In the genomic region with DNA sequence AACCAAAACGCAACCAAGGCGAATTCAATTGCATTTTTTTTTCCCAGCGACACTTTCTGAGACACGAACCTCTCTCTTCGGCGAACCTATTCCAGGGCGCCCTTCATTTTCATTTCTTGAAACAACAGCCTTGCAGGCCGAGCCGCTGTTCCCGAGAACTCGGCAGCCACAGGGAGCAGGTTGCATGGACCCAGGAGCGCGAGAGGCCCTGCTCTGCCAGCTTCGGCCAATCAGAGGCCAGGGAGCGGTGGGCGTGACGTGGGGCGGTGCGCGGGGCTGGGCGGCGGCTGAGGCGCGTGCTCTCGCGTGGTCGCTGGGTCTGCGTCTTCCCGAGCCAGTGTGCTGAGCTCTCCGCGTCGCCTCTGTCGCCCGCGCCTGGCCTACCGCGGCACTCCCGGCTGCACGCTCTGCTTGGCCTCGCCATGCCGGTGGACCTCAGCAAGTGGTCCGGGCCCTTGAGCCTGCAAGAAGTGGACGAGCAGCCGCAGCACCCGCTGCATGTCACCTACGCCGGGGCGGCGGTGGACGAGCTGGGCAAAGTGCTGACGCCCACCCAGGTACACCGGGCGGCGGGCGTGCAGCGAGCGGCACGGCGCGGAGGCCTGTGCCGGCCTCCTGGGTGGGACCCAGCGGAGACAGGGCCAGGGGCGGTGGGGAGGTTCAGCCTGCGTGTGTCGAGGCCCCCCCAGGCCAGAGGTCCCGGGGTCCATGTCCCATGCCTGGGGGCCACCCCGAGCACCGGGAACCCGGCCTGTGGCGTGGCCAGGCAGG, we compare ENCODE assay signal across 8 cellular contexts. TPM values are rescaled to one million over a fixed set of nuclear protein-coding genes. Genes with fewer than 3 reads are reported as not detected.
A peak's percentile ranks its signal among the peaks of the same experiment; 100 is the strongest.
DNase-seq lines count a peak whose midpoint lies in the region; ATAC-seq and TF ChIP-seq lines count a peak whose summit lies in the region.

A gene (plus strand): TSS at position 337 of the 771 bp plus-strand sequence. CDS start 86 bp downstream, at position 423.

- ATAC-seq in GM18873 (IDR thresholded peaks at IDR 0.05; ENCODE audit: low FRiP score, unreplicated experiment) (peak; percentile 92), HG03135 (IDR thresholded peaks at IDR 0.05; ENCODE audit: unreplicated experiment) (peak; percentile 98)

- H3K36me3 ChIP-seq in spleen: peaks cover 0 to 32% (median 25%) of the 10 kb centered on the region in 6 donors

- H3K27me3 ChIP-seq in spleen (replicated peaks in 1 of 7): no peaks in the 10 kb centered on the region

- DNase-seq in AG08395 (ENCODE audit: low spot score) (peak; percentile 98), NCI-H2227 treated with DMSO at 0.1 percent for 48 hours (lab: John Stamatoyannopoulos, UW) (peak; percentile 89), caudate nucleus (lab: John Stamatoyannopoulos, UW) (peak; percentile 27 to 99 (median 96)), inferior parietal cortex (ENCODE audit: extremely low spot score) (peak; percentile 95), spleen (peak; percentile 99)
- DNase-seq in activated CD4-positive, CD25-positive, alpha-beta regulatory T cell (lab: John Stamatoyannopoulos, UW): peak; percentile 84 to 88 (median 88)

- H3K4me3 ChIP-seq in spleen: peak within 1 kb of the TSS; percentile 81 to 97 (median 92)

- peak within 1 kb of the TSS; percentile 97 for H3K27ac ChIP-seq in caudate nucleus (ENCODE audit: low read depth, low read length)
- peak within 1 kb of the TSS; percentile 70 to 86 (median 76) for H3K27ac ChIP-seq in spleen

- intact Hi-C loops in spleen (cut with DNase I; ENCODE audit: low total_unique reads): no loop called here

- peaks cover 0 to 58% (median 37%) of the 10 kb centered on the region in 6 donors for H3K4me1 ChIP-seq in spleen

- TF ChIP-seq POLR2A in spleen (IDR thresholded peaks at IDR 0.05): peak in 2 of 3 donors; percentile 22 to 60

- H3K9me3 ChIP-seq in spleen: no peaks in the 10 kb centered on the region

- 0 to 2% (median 1%) methylated on average over 23 to 70 of the region's 70 CpGs for WGBS in spleen, 5 donors

- TF ChIP-seq CTCF in spleen (IDR thresholded peaks at IDR 0.05 in 8 of 11, conservative IDR thresholded peaks at IDR 0.05 in 3 of 11): peak in 4 of 11 experiments; percentile 9 to 38 (median 18)

RNA-seq across cellular contexts. Expression of the gene that starts here (rescaled TPM):
- 100 to 1,000 TPM in 6 of 7 donors, 10 to 100 TPM in 1; 99.5 to 179 (median 128) TPM for total RNA-seq in spleen
- polyA plus RNA-seq in spleen: 100 to 1,000 TPM; 149 to 201 (median 165) TPM

Comparison
In these comparisons a context has a peak if more than half of its experiments do, and no peak if none do; other contexts are left out.
1. Peak in every context shown above with its lines: DNase-seq, ATAC-seq, H3K4me3 ChIP-seq and H3K27ac ChIP-seq.